In genomic region chr2:162113771-162114168, GRCh38 we compare ENCODE assay signal across 14 cellular contexts. TPM values are rescaled to one million over a fixed set of nuclear protein-coding genes. Genes with fewer than 3 reads are reported as not detected.
DNase-seq lines count a peak whose midpoint lies in the region; ATAC-seq, FAIRE-seq and TF ChIP-seq lines count a peak whose summit lies in the region.
"Had no signal": no experiment of that assay in that cellular context is flagged by ENCODE, and none has a peak within 500 bp of the region (broad histone marks: within the 10 kb centered on the region; RNA-seq: fewer than 3 reads in every experiment).

No MANE protein-coding gene starts in this region.

- ATAC-seq in pancreas (peak in 3 of 4 donors; percentile 63 to 87 (median 82)), GM18511 (IDR thresholded peaks at IDR 0.05; ENCODE audit: unreplicated experiment) (no peak), HG02759 (IDR thresholded peaks at IDR 0.05; ENCODE audit: unreplicated experiment) (no peak), HG03521 (IDR thresholded peaks at IDR 0.05; ENCODE audit: unreplicated experiment) (no peak)

- H3K9me3 ChIP-seq in pancreas: no peaks in the 10 kb centered on the region
- H3K9me3 ChIP-seq: upper lobe of left lung had no signal

- no peaks in the 10 kb centered on the region for H3K36me3 ChIP-seq in pancreas
- H3K36me3 ChIP-seq: upper lobe of left lung had no signal

- WGBS in pancreas, 2 donors: 82 to 89% methylated on average over 1 of the region's 1 CpG

- POLR2A ChIA-PET in RWPE1 (lab: Yijun Ruan, JAX; ENCODE audit: low non-redundant PET): no interaction called here

- intact Hi-C loops in pancreas (cut with DNase I): no loop called here

- TF ChIP-seq CTCF in RWPE1 (conservative IDR thresholded peaks at IDR 0.05; ENCODE audit: low read depth) (no peak), foreskin fibroblast (IDR thresholded peaks at IDR 0.05; ENCODE audit: low read depth, low read length) (no peak), pancreas (IDR thresholded peaks at IDR 0.05) (no peak)

- H3K27ac ChIP-seq in RWPE1 (no peak overlapping the region), pancreas (no peak overlapping the region)
- H3K27ac ChIP-seq: dorsolateral prefrontal cortex had no signal

- H3K4me3 ChIP-seq in foreskin fibroblast (ENCODE audit: low read depth in 1 of 2, low read length in 2 of 2) (no peak overlapping the region), pancreas (no peak overlapping the region)
- H3K4me3 ChIP-seq: dorsolateral prefrontal cortex, upper lobe of left lung had no signal

- CTCF ChIA-PET in RWPE1 (lab: Yijun Ruan, JAX): no interaction called here

- DNase-seq in GM03348 (ENCODE audit: low spot score) (peak; percentile 64), RWPE1 (ENCODE audit: low spot score) (peak; percentile 38), foreskin fibroblast (peak; percentile 71 to 85), pancreas (peak in 1 of 6 donors; percentile 39), COLO668 (lab: John Stamatoyannopoulos, UW; ENCODE audit: unreplicated experiment) (no peak)
- DNase-seq: activated CD8-positive, alpha-beta memory T cell treated with anti-CD3 and anti-CD28 coated beads, Interleukin-2, amount 50 U/mL, for 4 hours; dorsolateral prefrontal cortex; GDM1 had no signal

- H3K27me3 ChIP-seq in pancreas: no peaks in the 10 kb centered on the region
- H3K27me3 ChIP-seq: dorsolateral prefrontal cortex, upper lobe of left lung had no signal

- no peaks in the 10 kb centered on the region for H3K4me1 ChIP-seq in pancreas

- no peak for FAIRE-seq in pancreas (lab: Jason Lieb, UNC)
- FAIRE-seq: GM19239 had no signal

RNA-seq across cellular contexts. Expression of gene GCG, which starts 38.3 kb away (rescaled TPM):
- 1,000 to 10,000 TPM in 1 of 6 donors, 100 to 1,000 TPM in 4, 10 to 100 TPM in 1; 92.8 to 1,775 (median 244) TPM for total RNA-seq in pancreas
- 1,000 to 10,000 TPM; 1,874 to 9,451 TPM for polyA plus RNA-seq in pancreas
- total RNA-seq: dorsolateral prefrontal cortex, mesenteric fat pad had no signal

RNA-seq across cellular contexts. Expression of gene DPP4, which starts 39.8 kb away (rescaled TPM):
- 1 to 10 TPM in 5 of 6 donors, under 1 TPM in 1; 0.98 to 3.4 (median 2.4) TPM for total RNA-seq in pancreas
- polyA plus RNA-seq in pancreas: 1 to 10 TPM; 1.3 to 6.4 TPM

Comparison
In these comparisons a context has a peak if more than half of its experiments do, and no peak if none do; other contexts are left out.
1. ATAC-seq: peak in pancreas (3 of 4); none in GM18511 (single experiment), HG02759 (single experiment) and HG03521 (single experiment).